8 cellular contexts compared by ENCODE assay signal in genomic region chr3:183554377-183554776, GRCh38. TPM values are rescaled to one million over a fixed set of nuclear protein-coding genes. Genes with fewer than 3 reads are reported as not detected.
DNase-seq lines count a peak whose midpoint lies in the region; ATAC-seq and TF ChIP-seq lines count a peak whose summit lies in the region.

No MANE protein-coding gene starts in this region.

- no peaks in the 10 kb centered on the region for H3K36me3 Mint-ChIP-seq in chondrocyte (ENCODE audit: low read depth)

- WGBS in right cardiac atrium = 53% methylated on average over 1 of the region's 1 CpG
- 14% methylated on average over 1 of the region's 1 CpG for WGBS in smooth muscle cell (ENCODE audit: low lambda C conversion rate)

- H3K4me3 Mint-ChIP-seq in chondrocyte (ENCODE audit: unreplicated experiment) = no peak overlapping the region

- ATAC-seq in GM19025 (IDR thresholded peaks at IDR 0.05; ENCODE audit: low read depth, unreplicated experiment) = peak; percentile 33
- peak in 1 of 2 donors; percentile 21 for ATAC-seq in right cardiac atrium

- peak overlapping the region; percentile 97 for H3K27ac ChIP-seq in OCI-LY3 (ENCODE audit: low read length)
- no peak overlapping the region for H3K27ac ChIP-seq in right cardiac atrium (ENCODE audit: low read length)
- no peak overlapping the region for H3K27ac ChIP-seq in smooth muscle cell (ENCODE audit: low read depth)

- DNase-seq in CD1c-positive myeloid dendritic cell (ENCODE audit: extremely low spot score) = peak; percentile 90
- DNase-seq in right cardiac atrium = no peak
- no peak for DNase-seq in DMS 273 (lab: John Stamatoyannopoulos, UW; ENCODE audit: unreplicated experiment)
- no peak for DNase-seq in SHP77 (lab: John Stamatoyannopoulos, UW)
- no peak for DNase-seq in smooth muscle cell (lab: John Stamatoyannopoulos, UW; ENCODE audit: unreplicated experiment)
- no peak for DNase-seq in chondrocyte (ENCODE audit: low spot score)

- H3K4me2 ChIP-seq in OCI-LY3 (ENCODE audit: low read length) (peak overlapping the region; percentile 84), smooth muscle cell (no peak overlapping the region)

- H3K4me3 ChIP-seq in OCI-LY3 (ENCODE audit: low read length) (peak overlapping the region; percentile 91), right cardiac atrium (ENCODE audit: low read length) (peak overlapping the region; percentile 7), smooth muscle cell (no peak overlapping the region)

- H3K36me3 ChIP-seq in OCI-LY3 (replicated peaks; ENCODE audit: low read depth, low read length) (peaks cover 21% of the 10 kb centered on the region), smooth muscle cell (ENCODE audit: low read depth) (no peaks in the 10 kb centered on the region)

- H2AFZ ChIP-seq in OCI-LY3 (ENCODE audit: low read depth, low read length) = no peak overlapping the region
- H2AFZ ChIP-seq in smooth muscle cell (ENCODE audit: low read depth) = no peak overlapping the region

- TF ChIP-seq CTCF in OCI-LY3 (IDR thresholded peaks at IDR 0.05; ENCODE audit: low read depth, low read length) = no peak
- TF ChIP-seq CTCF in smooth muscle cell (IDR thresholded peaks at IDR 0.05; ENCODE audit: borderline replicate concordance, insufficient read depth, poor library complexity, severe bottlenecking) = no peak
- TF ChIP-seq CTCF in chondrocyte (IDR thresholded peaks at IDR 0.05) = no peak

- H3K9ac ChIP-seq in OCI-LY3 (ENCODE audit: low read length) (peak overlapping the region; percentile 94), smooth muscle cell (ENCODE audit: low read depth) (no peak overlapping the region)

- H4K20me1 ChIP-seq in OCI-LY3 (ENCODE audit: insufficient read depth, low read length) (peaks cover 18% of the 10 kb centered on the region), smooth muscle cell (ENCODE audit: low read depth) (no peaks in the 10 kb centered on the region)

- peaks cover 28% of the 10 kb centered on the region for H3K4me1 Mint-ChIP-seq in chondrocyte (ENCODE audit: low read depth)

- H3K9me3 Mint-ChIP-seq in chondrocyte (ENCODE audit: low read depth) = no peaks in the 10 kb centered on the region

- no peaks in the 10 kb centered on the region for H3K27me3 ChIP-seq in OCI-LY3 (ENCODE audit: low read depth, low read length)
- no peaks in the 10 kb centered on the region for H3K27me3 ChIP-seq in right cardiac atrium (ENCODE audit: control insufficient read depth, insufficient read depth)
- no peaks in the 10 kb centered on the region for H3K27me3 ChIP-seq in smooth muscle cell (ENCODE audit: low read depth)

- H3K9me3 ChIP-seq in OCI-LY3 (ENCODE audit: insufficient read depth, low read length) = peaks cover 8% of the 10 kb centered on the region; the same call in 1 of the 2 replicates
- no peaks in the 10 kb centered on the region for H3K9me3 ChIP-seq in right cardiac atrium (ENCODE audit: control insufficient read depth, low read length)
- H3K9me3 ChIP-seq in smooth muscle cell (replicated peaks; ENCODE audit: low read depth) = no peaks in the 10 kb centered on the region

- intact Hi-C loops in right cardiac atrium (cut with DNase I) = no loop called here

- H3K4me1 ChIP-seq in OCI-LY3 (ENCODE audit: low read length) (peaks cover 54% of the 10 kb centered on the region), right cardiac atrium (ENCODE audit: control insufficient read depth, insufficient read depth, low read length) (no peaks in the 10 kb centered on the region), smooth muscle cell (ENCODE audit: low read depth) (no peaks in the 10 kb centered on the region)

- no peaks in the 10 kb centered on the region for H3K27me3 Mint-ChIP-seq in chondrocyte (ENCODE audit: low read depth)

- no peak overlapping the region for H3K27ac Mint-ChIP-seq in chondrocyte (ENCODE audit: unreplicated experiment)

- H3K79me2 ChIP-seq in OCI-LY3 (ENCODE audit: low read length) = peaks cover 54% of the 10 kb centered on the region
- H3K79me2 ChIP-seq in smooth muscle cell (ENCODE audit: low read depth) = no peaks in the 10 kb centered on the region

- H3F3A ChIP-seq in smooth muscle cell (ENCODE audit: low read depth) = no peaks in the 10 kb centered on the region

RNA-seq across cellular contexts. Expression of gene KLHL6, which starts 1.1 kb away (rescaled TPM):
- 1 to 10 TPM; 1.2 to 1.7 (median 1.5) TPM for total RNA-seq in right cardiac atrium
- polyA plus RNA-seq in right cardiac atrium = 1.1 TPM
- total RNA-seq in smooth muscle cell = 0.22 and 0.40 TPM in 2 replicates
- polyA plus RNA-seq in smooth muscle cell = not detected in 2 replicates
- total RNA-seq in chondrocyte = not detected in 3 replicates
